1 cellular context compared by ENCODE assay signal in the genomic region with DNA sequence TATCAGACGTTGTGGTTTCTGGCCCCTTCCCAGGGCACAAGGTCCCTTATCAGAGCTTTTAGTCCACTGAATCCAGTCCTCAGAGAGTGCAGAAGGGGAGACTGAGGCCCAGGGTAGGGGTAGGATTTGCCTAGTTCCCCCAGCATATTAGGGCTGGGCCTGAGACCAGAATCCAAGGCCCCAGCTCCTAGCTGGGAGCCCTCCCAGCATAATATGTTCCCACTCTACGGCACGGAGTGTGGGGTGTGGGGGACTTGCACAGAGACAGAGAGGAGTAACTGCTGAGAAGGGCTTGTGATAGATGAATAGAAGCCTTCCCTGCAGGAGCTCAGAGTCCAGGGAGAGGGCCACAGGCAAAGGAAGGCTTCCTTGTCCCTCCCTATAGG.
TF ChIP-seq lines count a peak whose summit lies in the region.

No MANE protein-coding gene starts in this region.

TF ChIP-seq in IMR-90, 13 proteins besides CTCF, POLR2A, EP300 and RAD21:
- TF ChIP-seq RCOR1 (IDR thresholded peaks at IDR 0.05; ENCODE audit: insufficient replicate concordance, low read length): no peak
- TF ChIP-seq RFX5 (IDR thresholded peaks at IDR 0.05; ENCODE audit: low read depth, low read length): no peak
- no peak for TF ChIP-seq CEBPB (IDR thresholded peaks at IDR 0.05; ENCODE audit: low read depth, low read length)
- no peak for TF ChIP-seq CHD1 (IDR thresholded peaks at IDR 0.05; ENCODE audit: low read depth, low read length)
- TF ChIP-seq ELK1 (IDR thresholded peaks at IDR 0.05; ENCODE audit: borderline replicate concordance, low read depth, low read length): no peak
- no peak for TF ChIP-seq MXI1 (IDR thresholded peaks at IDR 0.05; ENCODE audit: borderline replicate concordance, low read depth, low read length)
- TF ChIP-seq NFE2L2 (IDR thresholded peaks at IDR 0.05; ENCODE audit: low read depth, low read length): no peak
- TF ChIP-seq SMC3 (IDR thresholded peaks at IDR 0.05; ENCODE audit: low read depth, low read length): no peak
